ENCODE assay signal across 23 cellular contexts in genomic region chr2:212609499-212609898, GRCh38.
"Had no signal": no experiment of that assay in that cellular context is flagged by ENCODE, and none has a peak within 500 bp of the region (broad histone marks: within the 10 kb centered on the region; RNA-seq: fewer than 3 reads in every experiment).

No MANE protein-coding gene starts in this region.

- DNase-seq: Kasumi-1, MM.1S, MV-4-11, NCI-H1048, NCI-H1105, NCI-H1417, NCI-H1436 treated with DMSO at 0.1 percent for 48 hours, NCI-H1694, NCI-H187 treated with DMSO at 0.1 percent for 48 hours, NCI-H2029 treated with DMSO at 0.1 percent for 48 hours, NCI-H345, NCI-H510A treated with DMSO at 0.1 percent for 48 hours, NCI-H526 treated with DMSO at 0.1 percent for 48 hours, NCI-H748 treated with DMSO at 0.1 percent for 48 hours, Right ventricle myocardium superior, RPMI8226, SIG-M5, SK-N-SH, SW 1271, T-cell had no signal

- ATAC-seq: K562, T-cell had no signal

- H3K4me1 ChIP-seq: SJSA1 had no signal

- H3K4me2 ChIP-seq: KMS-11, SK-N-SH had no signal

- H3K4me3 ChIP-seq: K562, SJSA1 had no signal

- H3K9me3 ChIP-seq: SJSA1, SK-N-SH had no signal

- H3K9ac ChIP-seq: KMS-11, SK-N-SH had no signal

- H3K27ac ChIP-seq: KMS-11, SJSA1 had no signal

- H3K36me3 ChIP-seq: SJSA1 had no signal

- H3K27me3 ChIP-seq: SJSA1 had no signal
